23 cellular contexts compared by ENCODE assay signal in the genomic region with DNA sequence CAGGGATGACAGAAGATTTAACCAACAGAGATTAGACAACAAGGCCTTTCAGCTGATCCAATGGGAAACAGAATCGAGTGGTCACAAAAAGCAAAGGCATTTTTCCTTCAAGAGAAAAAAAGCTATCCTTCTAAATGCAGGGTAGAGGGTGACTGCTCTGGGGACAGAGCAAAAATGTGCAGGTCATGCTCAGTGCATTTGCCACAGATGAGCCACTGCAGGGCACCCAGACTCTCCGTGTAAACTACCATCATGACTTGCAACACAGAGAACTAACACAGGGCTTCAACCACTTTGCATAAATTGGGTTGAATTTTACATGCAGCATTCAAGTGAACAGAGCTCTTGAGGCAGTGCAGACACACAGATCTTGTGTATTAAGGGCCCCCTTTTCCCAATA.
"Had no signal": no experiment of that assay in that cellular context is flagged by ENCODE, and none has a peak within 500 bp of the region (broad histone marks: within the 10 kb centered on the region; RNA-seq: fewer than 3 reads in every experiment).

No MANE protein-coding gene starts in this region.

- ATAC-seq: effector memory CD8-positive, alpha-beta T cell; esophagus mucosa; gastrocnemius medialis; heart right ventricle; left cardiac atrium; left lung; left ventricle myocardium superior; lower lobe of right lung; mucosa of descending colon had no signal

- H3K27ac ChIP-seq: colonic mucosa, epithelial cell of prostate, esophagus squamous epithelium, gastrocnemius medialis, heart right ventricle, left lung, lower lobe of right lung had no signal

- DNase-seq: colonic mucosa; cortex of kidney; effector CD8-positive, alpha-beta T cell; effector memory CD8-positive, alpha-beta T cell; endodermal cell; erythroblast; esophagus squamous epithelium; foreskin fibroblast; foreskin melanocyte; gastrocnemius medialis; glutamatergic neuron; head of caudate nucleus; heart right ventricle; hippocampal formation; left cardiac atrium; left lung; left ventricle myocardium superior; lower lobe of right lung; mesenchymal stem cell; mucosa of descending colon; naive B cell had no signal

- H3K4me1 ChIP-seq: colonic mucosa, esophagus squamous epithelium, gastrocnemius medialis, heart right ventricle, left lung, lower lobe of right lung had no signal

- H3K27me3 ChIP-seq: colonic mucosa, esophagus squamous epithelium, gastrocnemius medialis, left lung had no signal

- H3K4me3 ChIP-seq: colonic mucosa, esophagus squamous epithelium, gastrocnemius medialis, heart right ventricle, left lung, lower lobe of right lung, mucosa of descending colon had no signal

- H3K9me3 ChIP-seq: colonic mucosa, esophagus squamous epithelium, gastrocnemius medialis, heart right ventricle, left lung, lower lobe of right lung, mucosa of descending colon had no signal

- H3K36me3 ChIP-seq: colonic mucosa, esophagus squamous epithelium, gastrocnemius medialis, heart right ventricle, left lung, lower lobe of right lung had no signal
